9 cellular contexts compared by ENCODE assay signal in the genomic region with DNA sequence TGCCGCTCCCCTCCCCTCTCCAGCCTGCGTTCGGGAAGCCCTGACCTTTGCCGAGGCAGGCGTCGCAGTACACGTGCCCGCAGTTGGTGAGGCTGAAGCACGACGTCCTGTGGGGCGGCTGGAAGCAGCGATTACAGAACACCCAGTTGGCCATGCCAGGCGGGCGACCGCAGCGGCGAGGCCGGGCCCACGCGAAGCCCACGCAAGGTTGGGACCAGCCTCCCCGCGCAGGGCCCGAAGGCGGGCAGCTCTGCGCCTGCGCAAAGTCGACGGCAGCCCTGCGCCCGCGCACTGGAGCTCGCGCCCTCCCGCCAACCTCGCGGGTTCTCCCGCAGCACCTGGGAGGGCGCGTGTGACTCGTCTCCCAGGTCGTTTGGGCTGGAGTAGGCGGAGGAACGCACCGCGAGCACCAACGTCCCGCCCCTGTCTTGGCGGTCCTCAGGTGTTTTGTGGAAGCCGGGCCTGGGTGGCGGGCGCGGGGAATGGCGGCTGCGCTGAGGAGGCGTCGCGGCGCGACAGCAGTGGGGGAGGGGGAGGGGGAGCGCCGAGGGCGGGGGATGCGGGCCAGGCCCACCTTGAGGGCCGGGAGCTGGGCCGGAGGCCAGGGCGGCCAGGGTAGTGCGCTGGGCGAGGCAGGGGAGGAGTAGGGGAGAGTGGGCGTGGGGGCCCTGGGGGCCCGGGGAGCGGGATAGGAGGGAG. TPM values are rescaled to one million over a fixed set of nuclear protein-coding genes. Genes with fewer than 3 reads are reported as not detected.
DNase-seq lines count a peak whose midpoint lies in the region; ATAC-seq and TF ChIP-seq lines count a peak whose summit lies in the region.
"Had no signal": no experiment of that assay in that cellular context is flagged by ENCODE, and none has a peak within 500 bp of the region (broad histone marks: within the 10 kb centered on the region; RNA-seq: fewer than 3 reads in every experiment).

A gene with protein sequence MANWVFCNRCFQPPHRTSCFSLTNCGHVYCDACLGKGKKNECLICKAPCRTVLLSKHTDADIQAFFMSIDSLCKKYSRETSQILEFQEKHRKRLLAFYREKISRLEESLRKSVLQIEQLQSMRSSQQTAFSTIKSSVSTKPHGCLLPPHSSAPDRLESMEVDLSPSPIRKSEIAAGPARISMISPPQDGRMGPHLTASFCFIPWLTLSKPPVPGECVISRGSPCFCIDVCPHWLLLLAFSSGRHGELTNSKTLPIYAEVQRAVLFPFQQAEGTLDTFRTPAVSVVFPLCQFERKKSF (minus strand): TSS at position 254 of the 699 bp plus-strand sequence. CDS start 100 bp downstream, at position 154.

- ATAC-seq in naive thymus-derived CD8-positive, alpha-beta T cell, result peak; percentile 72 to 96
- ATAC-seq in HG02840 (IDR thresholded peaks at IDR 0.05; ENCODE audit: low FRiP score, unreplicated experiment) (no peak), GM21723 (IDR thresholded peaks at IDR 0.05; ENCODE audit: unreplicated experiment) (no peak)

- POLR2A ChIA-PET in naive thymus-derived CD8-positive, alpha-beta T cell (lab: Charles Lee), result interaction anchor here (0.9 kb wide), 1 partner anchor 104 kb away, joined by 3 read pairs; no protein-coding TSS in a partner anchor

- H3K27me3 ChIP-seq in dorsolateral prefrontal cortex, result peaks cover 0 to 30% (median 6%) of the 10 kb centered on the region in 45 donors
- peaks cover 25% of the 10 kb centered on the region for H3K27me3 ChIP-seq in transverse colon
- H3K27me3 ChIP-seq: right lobe of liver had no signal

- no peaks in the 10 kb centered on the region for H3K9me3 ChIP-seq in transverse colon
- H3K9me3 ChIP-seq: right lobe of liver had no signal

- no peaks in the 10 kb centered on the region for H3K9me3 Mint-ChIP-seq in T-helper 2 cell treated with Interferon-gamma antibody and Interleukin-4, amounts not matched to agents 5 μg/mL and 100 μg/mL, for 36 hours
- H3K9me3 Mint-ChIP-seq in naive thymus-derived CD8-positive, alpha-beta T cell, result no peaks in the 10 kb centered on the region

- intact Hi-C loops in dorsolateral prefrontal cortex (cut with DNase I) (no loop called here), transverse colon (cut with DNase I; ENCODE audit: low total_unique reads) (no loop called here)

- peaks cover 0 to 16% (median 6%) of the 10 kb centered on the region in 4 donors for H3K4me1 ChIP-seq in transverse colon

- H3K27me3 Mint-ChIP-seq in T-helper 2 cell treated with Interferon-gamma antibody and Interleukin-4, amounts not matched to agents 5 μg/mL and 100 μg/mL, for 36 hours (ENCODE audit: low read depth), result peaks cover 34% of the 10 kb centered on the region
- peaks cover 16 to 50% (median 38%) of the 10 kb centered on the region in 5 donors for H3K27me3 Mint-ChIP-seq in naive thymus-derived CD8-positive, alpha-beta T cell

- no peaks in the 10 kb centered on the region for H3K4me1 Mint-ChIP-seq in T-helper 2 cell treated with Interferon-gamma antibody and Interleukin-4, amounts not matched to agents 5 μg/mL and 100 μg/mL, for 36 hours (ENCODE audit: low read depth)
- H3K4me1 Mint-ChIP-seq in naive thymus-derived CD8-positive, alpha-beta T cell, result peaks cover 0 to 2% (median 0%) of the 10 kb centered on the region in 4 donors

- in situ Hi-C loops in transverse colon (cut with MboI; ENCODE audit: low pct_ligation_motif_present in 1 of 4, low pct_unique_long_range_greater_than_20kb in 1 of 4, low sequenced_read_pairs in 3 of 4), result no loop called here

- peak within 1 kb of the TSS; percentile 9 for H3K27ac Mint-ChIP-seq in T-helper 2 cell treated with Interferon-gamma antibody and Interleukin-4, amounts not matched to agents 5 μg/mL and 100 μg/mL, for 36 hours
- H3K27ac Mint-ChIP-seq in naive thymus-derived CD8-positive, alpha-beta T cell, result no peak within 1 kb of the TSS

- H3K4me3 ChIP-seq in dorsolateral prefrontal cortex, result peak within 1 kb of the TSS in 32 of 59 donors; percentile 3 to 49 (median 28)
- H3K4me3 ChIP-seq in transverse colon, result peak within 1 kb of the TSS; percentile 16 to 44 (median 28)

- H3K27ac ChIP-seq in dorsolateral prefrontal cortex (no peak within 1 kb of the TSS), transverse colon (peak within 1 kb of the TSS in 3 of 4 donors; percentile 19 to 35 (median 32))
- H3K27ac ChIP-seq: right lobe of liver had no signal

- no peaks in the 10 kb centered on the region for H3K36me3 Mint-ChIP-seq in T-helper 2 cell treated with Interferon-gamma antibody and Interleukin-4, amounts not matched to agents 5 μg/mL and 100 μg/mL, for 36 hours (ENCODE audit: low read depth)
- no peaks in the 10 kb centered on the region for H3K36me3 Mint-ChIP-seq in naive thymus-derived CD8-positive, alpha-beta T cell

- H3K4me3 Mint-ChIP-seq in T-helper 2 cell treated with Interferon-gamma antibody and Interleukin-4, amounts not matched to agents 5 μg/mL and 100 μg/mL, for 36 hours, result peak within 1 kb of the TSS; percentile 51
- H3K4me3 Mint-ChIP-seq in naive thymus-derived CD8-positive, alpha-beta T cell, result peak within 1 kb of the TSS in 7 of 10 donors; percentile 36 to 74 (median 66)

- no peak for TF ChIP-seq EP300 in transverse colon (IDR thresholded peaks at IDR 0.05; ENCODE audit: low read depth)

- no peaks in the 10 kb centered on the region for H3K36me3 ChIP-seq in transverse colon
- H3K36me3 ChIP-seq: right lobe of liver had no signal

- DNase-seq in AG08395 (ENCODE audit: low spot score), result peak; percentile 47
- peak; percentile 21 for DNase-seq in T-helper 2 cell treated with Interferon-gamma antibody and Interleukin-4, amounts not matched to agents 5 μg/mL and 100 μg/mL, for 36 hours (ENCODE audit: low spot score)
- peak in 1 of 10 donors; percentile 29 for DNase-seq in dorsolateral prefrontal cortex
- DNase-seq in naive thymus-derived CD8-positive, alpha-beta T cell, result peak in 7 of 10 donors; percentile 27 to 56 (median 47)
- peak; percentile 36 for DNase-seq in transverse colon
- DNase-seq in NCI-H1694 (lab: John Stamatoyannopoulos, UW), result no peak
- DNase-seq: right lobe of liver had no signal

- TF ChIP-seq POLR2A in transverse colon (IDR thresholded peaks at IDR 0.05), result no peak

- 30% methylated on average over 40 of the region's 72 CpGs; no CpG with 5 or more reads in 1 of the 2 donors for WGBS in transverse colon (ENCODE audit: low coverage in 1 of 2), 2 donors

- no peak for TF ChIP-seq CTCF in dorsolateral prefrontal cortex (IDR thresholded peaks at IDR 0.05 in 54 of 56, conservative IDR thresholded peaks at IDR 0.05 in 2 of 56; ENCODE audit: low read depth in 1 of 56, partially characterized antibody in 56 of 56)
- TF ChIP-seq CTCF in transverse colon (IDR thresholded peaks at IDR 0.05), result no peak

RNA-seq across cellular contexts. Expression of the gene that starts here (rescaled TPM):
- total RNA-seq in dorsolateral prefrontal cortex (10 to 100 TPM in 6 of 120 experiments, 1 to 10 TPM in 113, under 1 TPM in 1; 0.96 to 14.7 (median 5.2) TPM), transverse colon (1 to 10 TPM in 2 of 4 donors, not detected in 2; 2.5 to 9.1 TPM)
- total RNA-seq in naive thymus-derived CD8-positive, alpha-beta T cell, result 1 to 10 TPM; 7.7 to 8.5 TPM
- 1 to 10 TPM; 3.1 to 4.4 (median 3.5) TPM for polyA plus RNA-seq in naive thymus-derived CD8-positive, alpha-beta T cell

Comparison
In these comparisons a context has a peak if more than half of its experiments do, and no peak if none do; other contexts are left out.
1. H3K27ac ChIP-seq: peak in transverse colon (3 of 4); none in dorsolateral prefrontal cortex (0 of 59).
2. ATAC-seq: peak in naive thymus-derived CD8-positive, alpha-beta T cell (2 of 2); none in HG02840 (single experiment) and GM21723 (single experiment).